ENCODE assay signal across 21 cellular contexts in the genomic region with DNA sequence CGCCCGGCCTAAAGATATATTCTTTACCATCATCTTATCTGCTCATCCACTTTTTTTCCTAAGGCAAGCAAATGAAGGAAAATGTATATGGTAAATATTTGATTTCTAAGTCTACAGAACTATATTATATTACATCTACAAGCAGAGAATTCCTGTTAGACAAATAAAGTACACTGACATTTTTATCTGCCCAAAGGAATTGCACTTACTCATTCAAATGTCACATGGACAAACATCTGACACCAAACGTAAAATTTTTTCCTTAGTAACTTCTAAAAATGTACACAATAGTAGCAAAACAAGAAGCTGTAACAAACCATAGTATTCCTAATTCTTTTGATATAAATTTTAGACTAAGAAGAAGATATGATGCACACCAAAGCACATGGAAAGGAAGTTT. TPM values are rescaled to one million over a fixed set of nuclear protein-coding genes. Genes with fewer than 3 reads are reported as not detected.
DNase-seq lines count a peak whose midpoint lies in the region; ATAC-seq and TF ChIP-seq lines count a peak whose summit lies in the region.
"Had no signal": no experiment of that assay in that cellular context is flagged by ENCODE, and none has a peak within 500 bp of the region (broad histone marks: within the 10 kb centered on the region; RNA-seq: fewer than 3 reads in every experiment).

No MANE protein-coding gene starts in this region.

- DNase-seq in EH (ENCODE audit: low read depth) (peak; percentile 48), dedifferentiated amniotic fluid mesenchymal stem cell (ENCODE audit: extremely low spot score) (peak; percentile 20), GM10248 (ENCODE audit: extremely low spot score) (no peak), NCI-H187 treated with DMSO at 0.1 percent for 48 hours (lab: John Stamatoyannopoulos, UW) (no peak)
- DNase-seq in naive thymus-derived CD4-positive, alpha-beta T cell: no peak
- DNase-seq in activated CD4-positive, alpha-beta T cell treated with anti-CD3 and anti-CD28 coated beads, Interleukin-2, amount 50 U/mL, for 48 hours: no peak
- DNase-seq: activated naive CD4-positive, alpha-beta T cell treated with anti-CD3 and anti-CD28 coated beads, Interleukin-2, amount 10 ng/mL, durations not matched to agents 7 days and 5 days; activated T-cell treated with anti-CD3 and anti-CD28 coated beads, Interleukin-2, amount 50 U/mL, for 48 hours; CD8-positive, alpha-beta T cell; cortex of kidney; NCI-H1092; NCI-H2081; sigmoid colon; SK-N-SH had no signal

- peaks cover 86% of the 10 kb centered on the region for H3K79me2 ChIP-seq in OCI-LY3 (ENCODE audit: low read length)

- CTCF ChIA-PET in naive thymus-derived CD4-positive, alpha-beta T cell (lab: Charles Lee): no interaction called here
- CTCF ChIA-PET in GM10248 (lab: Yijun Ruan, JAX): interaction anchor here (0.6 to 0.8 kb wide), 2 partner anchors 11 to 40 kb away, joined by 3 read pairs; no protein-coding TSS in a partner anchor

- peak overlapping the region; percentile 64 for H3K9ac ChIP-seq in OCI-LY3 (ENCODE audit: low read length)
- H3K9ac ChIP-seq: parathyroid adenoma, SK-N-SH had no signal

- peaks cover 0 to 8% (median 5%) of the 10 kb centered on the region in 5 donors for H3K36me3 Mint-ChIP-seq in naive thymus-derived CD4-positive, alpha-beta T cell

- H3K36me3 ChIP-seq in OCI-LY3 (replicated peaks; ENCODE audit: low read depth, low read length): no peaks in the 10 kb centered on the region
- H3K36me3 ChIP-seq in neutrophil: no peaks in the 10 kb centered on the region
- no peaks in the 10 kb centered on the region for H3K36me3 ChIP-seq in naive thymus-derived CD4-positive, alpha-beta T cell (ENCODE audit: control insufficient read depth in 2 of 3, insufficient read depth in 3 of 3, low read length in 3 of 3)
- H3K36me3 ChIP-seq: gastroesophageal sphincter, sigmoid colon had no signal

- ATAC-seq in naive thymus-derived CD4-positive, alpha-beta T cell: no peak
- ATAC-seq: CD8-positive, alpha-beta T cell; gastroesophageal sphincter had no signal

- TF ChIP-seq CTCF in OCI-LY3 (IDR thresholded peaks at IDR 0.05; ENCODE audit: low read depth, low read length) (no peak), neutrophil (IDR thresholded peaks at IDR 0.05) (no peak), GM10248 (IDR thresholded peaks at IDR 0.05; ENCODE audit: control extremely low read depth, extremely low read depth, low read depth, missing control alignments) (no peak)

- no peaks in the 10 kb centered on the region for H3K27me3 Mint-ChIP-seq in naive thymus-derived CD4-positive, alpha-beta T cell
- H3K27me3 Mint-ChIP-seq: activated naive CD4-positive, alpha-beta T cell treated with anti-CD3 and anti-CD28 coated beads, Interleukin-2, amount 10 ng/mL, durations not matched to agents 7 days and 5 days had no signal

- H3K27me3 ChIP-seq in OCI-LY3 (ENCODE audit: low read depth, low read length) (no peaks in the 10 kb centered on the region), neutrophil (no peaks in the 10 kb centered on the region)
- H3K27me3 ChIP-seq in naive thymus-derived CD4-positive, alpha-beta T cell (ENCODE audit: control insufficient read depth in 2 of 2, insufficient read depth in 2 of 2, low read length in 2 of 2): no peaks in the 10 kb centered on the region
- H3K27me3 ChIP-seq: gastroesophageal sphincter, sigmoid colon had no signal

- no peaks in the 10 kb centered on the region for H3K9me3 ChIP-seq in OCI-LY3 (ENCODE audit: insufficient read depth, low read length)
- no peaks in the 10 kb centered on the region for H3K9me3 ChIP-seq in neutrophil
- H3K9me3 ChIP-seq in naive thymus-derived CD4-positive, alpha-beta T cell (ENCODE audit: control insufficient read depth in 2 of 3, low read length in 3 of 3): no peaks in the 10 kb centered on the region
- H3K9me3 ChIP-seq: sigmoid colon, SK-N-SH had no signal

- no peaks in the 10 kb centered on the region for H4K20me1 ChIP-seq in OCI-LY3 (ENCODE audit: insufficient read depth, low read length)

- intact Hi-C loops in naive thymus-derived CD4-positive, alpha-beta T cell (cut with micrococcal nuclease): loop anchor here (10.0 kb wide), 2 partner anchors 208 to 242 kb away; partner anchors contain the start of gene CABP1 (in 1 of the 2)

- H2AFZ ChIP-seq in OCI-LY3 (ENCODE audit: low read depth, low read length): no peak overlapping the region
- H2AFZ ChIP-seq: parathyroid adenoma had no signal

- H3K4me2 ChIP-seq in OCI-LY3 (ENCODE audit: low read length): peak overlapping the region; percentile 55
- H3K4me2 ChIP-seq: SK-N-SH had no signal

- H3K27ac ChIP-seq in OCI-LY3 (ENCODE audit: low read length) (peak overlapping the region; percentile 96), neutrophil (peak overlapping the region; percentile 64)
- H3K27ac ChIP-seq in naive thymus-derived CD4-positive, alpha-beta T cell (ENCODE audit: low read depth, low read length): no peak overlapping the region
- H3K27ac ChIP-seq: gastroesophageal sphincter, parathyroid adenoma, sigmoid colon had no signal

- POLR2A ChIA-PET in naive thymus-derived CD4-positive, alpha-beta T cell (lab: Charles Lee): interaction anchor here (1.2 kb wide), 1 partner anchor 9 kb away, joined by 3 read pairs; no protein-coding TSS in a partner anchor
- POLR2A ChIA-PET in GM10248 (lab: Yijun Ruan, JAX): no interaction called here

- H3K4me3 ChIP-seq in OCI-LY3 (ENCODE audit: low read length): peak overlapping the region; percentile 12
- H3K4me3 ChIP-seq in neutrophil (ENCODE audit: low read depth in 1 of 2, low read length in 1 of 2): no peak overlapping the region
- no peak overlapping the region for H3K4me3 ChIP-seq in naive thymus-derived CD4-positive, alpha-beta T cell (ENCODE audit: low read length)
- H3K4me3 ChIP-seq: gastroesophageal sphincter, K562, lung, sigmoid colon had no signal

- peaks cover 0 to 6% (median 0%) of the 10 kb centered on the region in 11 donors for H3K9me3 Mint-ChIP-seq in naive thymus-derived CD4-positive, alpha-beta T cell
- H3K9me3 Mint-ChIP-seq: CD8-positive, alpha-beta T cell; stimulated activated effector memory CD8-positive, alpha-beta T cell treated with anti-CD3 and anti-CD28 coated beads, Interleukin-12 subunit alpha, Interleukin-12 subunit beta, amount 100 ng/mL, for 72 hours had no signal

- H3K4me1 Mint-ChIP-seq in naive thymus-derived CD4-positive, alpha-beta T cell: peaks cover 49 to 91% (median 76%) of the 10 kb centered on the region in 7 donors

- H3K4me3 Mint-ChIP-seq in naive thymus-derived CD4-positive, alpha-beta T cell: no peak overlapping the region
- H3K4me3 Mint-ChIP-seq: activated naive CD4-positive, alpha-beta T cell treated with anti-CD3 and anti-CD28 coated beads, Interleukin-2, amount 10 ng/mL, durations not matched to agents 7 days and 5 days; CD8-positive, alpha-beta T cell; stimulated activated effector memory CD8-positive, alpha-beta T cell treated with anti-CD3 and anti-CD28 coated beads, Interleukin-12 subunit alpha, Interleukin-12 subunit beta, amount 100 ng/mL, for 72 hours had no signal

- H3K4me1 ChIP-seq in OCI-LY3 (ENCODE audit: low read length): peaks cover 91% of the 10 kb centered on the region
- peaks cover 23 to 61% of the 10 kb centered on the region in 2 experiments for H3K4me1 ChIP-seq in neutrophil (ENCODE audit: control insufficient read depth in 1 of 2, insufficient read depth in 1 of 2, low read depth in 1 of 2, low read length in 1 of 2)
- peaks cover 12 to 33% of the 10 kb centered on the region in 2 donors for H3K4me1 ChIP-seq in naive thymus-derived CD4-positive, alpha-beta T cell (ENCODE audit: control insufficient read depth in 2 of 2, insufficient read depth in 2 of 2, low read length in 2 of 2)

- H3K27ac Mint-ChIP-seq in naive thymus-derived CD4-positive, alpha-beta T cell: peak overlapping the region in 1 of 9 donors; percentile 57

RNA-seq across cellular contexts. Expression of gene SPPL3, which starts 51.0 kb away (rescaled TPM):
- total RNA-seq in naive thymus-derived CD4-positive, alpha-beta T cell: 10 to 100 TPM; 34.9 to 51.8 (median 48.2) TPM
- polyA plus RNA-seq in naive thymus-derived CD4-positive, alpha-beta T cell: 10 to 100 TPM; 22.8 to 24.7 TPM

Comparison
In these comparisons a context has a peak if more than half of its experiments do, and no peak if none do; other contexts are left out.
1. DNase-seq: peak in EH (single experiment) and dedifferentiated amniotic fluid mesenchymal stem cell (single experiment); none in naive thymus-derived CD4-positive, alpha-beta T cell (0 of 9), GM10248 (single experiment), activated CD4-positive, alpha-beta T cell treated with anti-CD3 and anti-CD28 coated beads, Interleukin-2, amount 50 U/mL, for 48 hours (0 of 2) and NCI-H187 treated with DMSO at 0.1 percent for 48 hours (single experiment).